11 cellular contexts compared by ENCODE assay signal in genomic region chr10:3382092-3382491, GRCh38.
"Had no signal": no experiment of that assay in that cellular context is flagged by ENCODE, and none has a peak within 500 bp of the region (broad histone marks: within the 10 kb centered on the region; RNA-seq: fewer than 3 reads in every experiment).

No MANE protein-coding gene starts in this region.

- H3K4me1 ChIP-seq: HAP-1 had no signal

- DNase-seq: GM23248, GOT3, H7, H9, HCEC 1CT, HFFc6 had no signal

- FAIRE-seq: H1, H54 had no signal

- H2AFZ ChIP-seq: GM23248, GM23338 had no signal

- H3K9me3 ChIP-seq: HAP-1 had no signal

- H3K4me3 ChIP-seq: GM23248, GM23338, HAP-1 had no signal

- H3K27ac ChIP-seq: GM23248 had no signal

- H3K36me3 ChIP-seq: HAP-1 had no signal

- ATAC-seq: GM23338, HCT116 had no signal

- H3K4me2 ChIP-seq: GM23338 had no signal

- H3K9ac ChIP-seq: GM23248 had no signal
